Comparison of ENCODE assay signal across 9 cellular contexts in genomic region chr2:26848336-26849055, GRCh38. TPM values are rescaled to one million over a fixed set of nuclear protein-coding genes. Genes with fewer than 3 reads are reported as not detected.
A peak's percentile ranks its signal among the peaks of the same experiment; 100 is the strongest.
DNase-seq lines count a peak whose midpoint lies in the region; ATAC-seq and TF ChIP-seq lines count a peak whose summit lies in the region.
"Had no signal": no experiment of that assay in that cellular context is flagged by ENCODE, and none has a peak within 500 bp of the region (broad histone marks: within the 10 kb centered on the region; RNA-seq: fewer than 3 reads in every experiment).

No MANE protein-coding gene starts in this region.

- 1% methylated on average over 18 of the region's 75 CpGs for whole genome bisulfite sequencing in right lobe of liver (ENCODE audit: insufficient coverage, low coverage, low lambda C conversion rate, missing lambda C conversion rate)
- 1% methylated on average over 75 of the region's 75 CpGs for WGBS in thymus

- intact Hi-C loops in right lobe of liver (cut with DNase I), result loop anchor here (5.0 to 10.0 kb wide), 2 partner anchors 94 to 176 kb away; no protein-coding TSS in a partner anchor

- H3K4me1 ChIP-seq in right lobe of liver (peaks cover 0 to 21% (median 3%) of the 10 kb centered on the region in 4 donors), thymus (ENCODE audit: control insufficient read depth, insufficient read depth, low read length) (peaks cover 15% of the 10 kb centered on the region)

- H3K27me3 ChIP-seq in right lobe of liver (peaks cover 0 to 28% of the 10 kb centered on the region in 2 donors), thymus (ENCODE audit: control insufficient read depth, insufficient read depth) (peaks cover 66% of the 10 kb centered on the region)

- peaks cover 54% of the 10 kb centered on the region for H3K27me3 Mint-ChIP-seq in activated naive CD8-positive, alpha-beta T cell treated with anti-CD3 and anti-CD28 coated beads, Interleukin-2, amount 50 U/mL, for 24 hours

- H3K9me3 ChIP-seq in right lobe of liver (no peaks in the 10 kb centered on the region), thymus (ENCODE audit: control insufficient read depth) (peaks cover 1% of the 10 kb centered on the region)

- peaks cover 15% of the 10 kb centered on the region for H3K4me1 Mint-ChIP-seq in activated naive CD8-positive, alpha-beta T cell treated with anti-CD3 and anti-CD28 coated beads, Interleukin-2, amount 50 U/mL, for 24 hours

- no peaks in the 10 kb centered on the region for H3K36me3 Mint-ChIP-seq in activated naive CD8-positive, alpha-beta T cell treated with anti-CD3 and anti-CD28 coated beads, Interleukin-2, amount 50 U/mL, for 24 hours (ENCODE audit: low read depth)

- peak; percentile 25 for ATAC-seq in activated naive CD8-positive, alpha-beta T cell treated with anti-CD3 and anti-CD28 coated beads, Interleukin-2, amount 50 U/mL, for 24 hours
- peak; percentile 25 to 46 (median 32) for ATAC-seq in right lobe of liver

- H3K4me3 ChIP-seq in right lobe of liver, result no peak overlapping the region
- H3K4me3 ChIP-seq in thymus (ENCODE audit: low read length), result peak overlapping the region; percentile 44

- H3K27ac ChIP-seq in right lobe of liver (no peak overlapping the region), thymus (ENCODE audit: low read depth) (no peak overlapping the region)
- H3K27ac ChIP-seq: epithelial cell of prostate had no signal

- no peak for TF ChIP-seq CTCF in right lobe of liver (IDR thresholded peaks at IDR 0.05)

- no peak for TF ChIP-seq POLR2A in right lobe of liver (IDR thresholded peaks at IDR 0.05)

- H3K9me3 Mint-ChIP-seq in activated naive CD8-positive, alpha-beta T cell treated with anti-CD3 and anti-CD28 coated beads, Interleukin-2, amount 50 U/mL, for 24 hours, result no peaks in the 10 kb centered on the region

- H3K27ac Mint-ChIP-seq in activated naive CD8-positive, alpha-beta T cell treated with anti-CD3 and anti-CD28 coated beads, Interleukin-2, amount 50 U/mL, for 24 hours, result no peak overlapping the region

- peak; percentile 64 for DNase-seq in ELF-1 (ENCODE audit: low read depth, low spot score)
- DNase-seq in NCI-H1092 (lab: John Stamatoyannopoulos, UW), result peak; percentile 49
- peak; percentile 8 for DNase-seq in activated naive CD8-positive, alpha-beta T cell treated with anti-CD3 and anti-CD28 coated beads, Interleukin-2, amount 50 U/mL, for 24 hours
- peak in 1 of 3 donors; percentile 23 for DNase-seq in right lobe of liver
- DNase-seq in stimulated activated naive CD4-positive, alpha-beta T cell treated with Interleukin-2 at 50 U/mL for 16 hours (lab: John Stamatoyannopoulos, UW), result no peak
- DNase-seq in SIG-M5 treated with dmso at 0.1 percent for 504 hours (lab: John Stamatoyannopoulos, UW; ENCODE audit: unreplicated experiment), result no peak
- DNase-seq in cerebellar nuclear complex (lab: John Stamatoyannopoulos, UW), result no peak

- peak overlapping the region; percentile 34 for H3K4me3 Mint-ChIP-seq in activated naive CD8-positive, alpha-beta T cell treated with anti-CD3 and anti-CD28 coated beads, Interleukin-2, amount 50 U/mL, for 24 hours

- H3K36me3 ChIP-seq in right lobe of liver (no peaks in the 10 kb centered on the region), thymus (ENCODE audit: control insufficient read depth, insufficient read depth) (no peaks in the 10 kb centered on the region)

RNA-seq across cellular contexts. Expression of gene DPYSL5, which starts 0.6 kb away (rescaled TPM):
- not detected for total RNA-seq in right lobe of liver
- polyA plus RNA-seq in thymus, result 0.16 TPM

Comparison
In these comparisons a context has a peak if more than half of its experiments do, and no peak if none do; other contexts are left out.
1. DNase-seq: peak in ELF-1 (single experiment), NCI-H1092 (single experiment) and activated naive CD8-positive, alpha-beta T cell treated with anti-CD3 and anti-CD28 coated beads, Interleukin-2, amount 50 U/mL, for 24 hours (single experiment); none in stimulated activated naive CD4-positive, alpha-beta T cell treated with Interleukin-2 at 50 U/mL for 16 hours (single experiment), SIG-M5 treated with dmso at 0.1 percent for 504 hours (single experiment) and cerebellar nuclear complex (0 of 2).